ENCODE assay signal across 8 cellular contexts in the genomic region with DNA sequence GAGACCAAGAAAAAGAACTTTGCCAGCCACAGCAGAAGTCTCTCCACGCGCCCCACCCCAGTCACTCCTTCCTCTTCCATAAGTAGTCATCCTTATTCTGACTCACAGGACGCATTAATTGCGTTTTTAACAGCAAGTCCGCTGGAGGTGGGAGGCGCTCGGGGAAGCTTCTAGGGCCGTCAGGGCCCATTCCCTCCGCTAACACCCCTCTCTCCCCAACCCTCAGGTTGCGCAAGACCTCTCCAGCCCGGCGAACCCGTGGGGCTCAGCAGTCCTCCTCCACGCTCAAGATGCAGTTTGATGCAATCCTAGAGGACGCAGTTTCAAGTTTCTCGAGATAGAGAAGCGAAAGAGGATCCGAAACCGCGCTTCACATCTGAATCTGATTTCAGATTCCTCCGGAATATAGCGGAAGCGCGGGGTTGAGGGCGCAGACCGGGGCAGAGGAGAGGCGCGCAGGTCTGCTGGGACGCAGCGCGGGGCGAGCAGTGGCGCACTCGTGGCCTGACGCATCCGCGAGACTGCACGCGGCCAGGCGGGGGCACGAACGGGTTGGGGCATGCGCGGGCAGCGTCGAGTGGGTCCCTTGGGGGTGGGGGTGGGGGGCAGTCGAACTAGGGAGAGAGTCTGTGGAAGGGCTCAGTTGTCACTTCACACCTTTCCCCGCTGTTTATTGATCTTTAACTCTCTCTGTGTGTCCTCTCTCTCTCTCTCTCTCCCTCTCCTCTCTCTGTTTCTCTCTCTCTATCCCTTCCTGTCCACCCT. TPM values are rescaled to one million over a fixed set of nuclear protein-coding genes. Genes with fewer than 3 reads are reported as not detected.
A peak's percentile ranks its signal among the peaks of the same experiment; 100 is the strongest.
DNase-seq lines count a peak whose midpoint lies in the region; ATAC-seq, FAIRE-seq and TF ChIP-seq lines count a peak whose summit lies in the region.

No MANE protein-coding gene starts in this region.

- no peak for FAIRE-seq in pancreas (lab: Jason Lieb, UNC)

- H3K9me3 ChIP-seq in SJSA1 (replicated peaks), result no peaks in the 10 kb centered on the region
- H3K9me3 ChIP-seq in heart left ventricle, result no peaks in the 10 kb centered on the region
- H3K9me3 ChIP-seq in pancreas, result no peaks in the 10 kb centered on the region

- peak overlapping the region; percentile 84 for H3K27ac Mint-ChIP-seq in activated naive CD8-positive, alpha-beta T cell treated with anti-CD3 and anti-CD28 coated beads, Interleukin-2, amount 50 U/mL, for 24 hours

- TF ChIP-seq CTCF in heart left ventricle (IDR thresholded peaks at IDR 0.05) (peak in 3 of 12 donors; percentile 5 to 27 (median 15)), pancreas (IDR thresholded peaks at IDR 0.05) (no peak)

- peaks cover 20% of the 10 kb centered on the region for H3K4me1 Mint-ChIP-seq in activated naive CD8-positive, alpha-beta T cell treated with anti-CD3 and anti-CD28 coated beads, Interleukin-2, amount 50 U/mL, for 24 hours

- H3K27ac ChIP-seq in SJSA1 (no peak overlapping the region), heart left ventricle (peak overlapping the region in 11 of 12 donors; percentile 50 to 96 (median 65)), pancreas (peak overlapping the region in 2 of 4 donors; percentile 69 to 78), urinary bladder (ENCODE audit: low read depth) (peak overlapping the region; percentile 14)

- H3K4me3 Mint-ChIP-seq in activated naive CD8-positive, alpha-beta T cell treated with anti-CD3 and anti-CD28 coated beads, Interleukin-2, amount 50 U/mL, for 24 hours, result peak overlapping the region; percentile 82

- ATAC-seq in GM21423 (IDR thresholded peaks at IDR 0.05; ENCODE audit: unreplicated experiment), result peak; percentile 82
- peak; percentile 90 for ATAC-seq in activated naive CD8-positive, alpha-beta T cell treated with anti-CD3 and anti-CD28 coated beads, Interleukin-2, amount 50 U/mL, for 24 hours
- peak; percentile 76 to 92 (median 92) for ATAC-seq in heart left ventricle
- ATAC-seq in pancreas, result peak; percentile 61 to 87 (median 84)

- peaks cover 7% of the 10 kb centered on the region for H3K27me3 Mint-ChIP-seq in activated naive CD8-positive, alpha-beta T cell treated with anti-CD3 and anti-CD28 coated beads, Interleukin-2, amount 50 U/mL, for 24 hours

- H3K4me3 ChIP-seq in SJSA1 (peak overlapping the region; percentile 43), heart left ventricle (peak overlapping the region; percentile 26 to 70 (median 57)), pancreas (peak overlapping the region in 2 of 4 donors; percentile 26 to 39), urinary bladder (ENCODE audit: low read depth, low read length) (peak overlapping the region; percentile 34)

- H3K4me1 ChIP-seq in SJSA1 (replicated peaks) (peaks cover 7% of the 10 kb centered on the region; the same call in 1 of the 2 replicates), heart left ventricle (peaks cover 0 to 61% (median 10%) of the 10 kb centered on the region in 12 donors), pancreas (peaks cover 0 to 4% (median 0%) of the 10 kb centered on the region in 3 donors), urinary bladder (ENCODE audit: insufficient read depth) (no peaks in the 10 kb centered on the region)

- H3K27me3 ChIP-seq in SJSA1 (replicated peaks), result no peaks in the 10 kb centered on the region
- H3K27me3 ChIP-seq in heart left ventricle, result no peaks in the 10 kb centered on the region
- H3K27me3 ChIP-seq in pancreas, result no peaks in the 10 kb centered on the region

- peak; percentile 65 for DNase-seq in Daoy (ENCODE audit: low read depth)
- peak; percentile 71 for DNase-seq in HT1080 (ENCODE audit: low read depth)
- peak; percentile 56 to 60 for DNase-seq in SJSA1 (ENCODE audit: low read depth in 1 of 2, low spot score in 2 of 2)
- peak; percentile 76 for DNase-seq in activated naive CD8-positive, alpha-beta T cell treated with anti-CD3 and anti-CD28 coated beads, Interleukin-2, amount 50 U/mL, for 24 hours
- peak; percentile 78 to 91 (median 87) for DNase-seq in heart left ventricle
- peak in 5 of 6 donors; percentile 26 to 83 (median 68) for DNase-seq in pancreas

- no peaks in the 10 kb centered on the region for H3K9me3 Mint-ChIP-seq in activated naive CD8-positive, alpha-beta T cell treated with anti-CD3 and anti-CD28 coated beads, Interleukin-2, amount 50 U/mL, for 24 hours

- no peaks in the 10 kb centered on the region for H3K36me3 Mint-ChIP-seq in activated naive CD8-positive, alpha-beta T cell treated with anti-CD3 and anti-CD28 coated beads, Interleukin-2, amount 50 U/mL, for 24 hours (ENCODE audit: low read depth)

- WGBS in heart left ventricle, 4 donors, result 1% methylated on average over 43 to 48 of the region's 48 CpGs
- 1 to 2% methylated on average over 48 of the region's 48 CpGs for WGBS in pancreas, 2 donors
- WGBS in urinary bladder, result under 1% methylated on average over 48 of the region's 48 CpGs

- TF ChIP-seq POLR2A in heart left ventricle (IDR thresholded peaks at IDR 0.05), result peak in 1 of 2 donors; percentile 37

- intact Hi-C loops in heart left ventricle (cut with DNase I), result loop anchor here in 6 of 10 donors (5.0 to 10.0 kb wide), 4 partner anchors 52 to 504 kb away; a partner anchor contains a TSS
- intact Hi-C loops in pancreas (cut with DNase I), result no loop called here

- no peaks in the 10 kb centered on the region for H3K36me3 ChIP-seq in SJSA1
- no peaks in the 10 kb centered on the region for H3K36me3 ChIP-seq in heart left ventricle
- no peaks in the 10 kb centered on the region for H3K36me3 ChIP-seq in pancreas
- H3K36me3 ChIP-seq in urinary bladder (ENCODE audit: insufficient read depth), result no peaks in the 10 kb centered on the region

RNA-seq across cellular contexts. Expression of a gene that starts 37.8 kb away (rescaled TPM):
- total RNA-seq in Daoy (2014; rRNA removed; shearing (Covaris generic)), result 155 and 187 TPM in 2 replicates
- total RNA-seq in HT1080 (2014; rRNA removed; shearing (Covaris generic)), result 289 and 329 TPM in 2 replicates
- polyA plus RNA-seq in HT1080 (2015; cell fraction: cytosol; rRNA removed), result 372 and 390 TPM in 2 replicates
- polyA plus RNA-seq in HT1080 (2015; cell fraction: nucleus; rRNA removed), result 1,389 and 1,496 TPM in 2 replicates
- total RNA-seq in SJSA1 (2014; rRNA removed; shearing (Covaris generic)), result 251 and 322 TPM in 2 replicates
- total RNA-seq in heart left ventricle, result 1,000 to 10,000 TPM; 1,282 to 2,171 (median 1,665) TPM
- polyA plus RNA-seq in heart left ventricle, result 1,000 to 10,000 TPM in 1 of 2 donors, 100 to 1,000 TPM in 1; 454 to 1,132 TPM
- total RNA-seq in pancreas, result 100 to 1,000 TPM; 301 to 781 (median 358) TPM
- 100 to 1,000 TPM; 225 to 473 TPM for polyA plus RNA-seq in pancreas
- 424 TPM for total RNA-seq in urinary bladder
- polyA plus RNA-seq in urinary bladder, result 964 TPM

Comparison
In these comparisons a context has a peak if more than half of its experiments do, and no peak if none do; other contexts are left out.
1. intact Hi-C loops: an anchor here in heart left ventricle (5.0 to 10.0 kb wide); none called in pancreas.